ENCODE assay signal across 12 cellular contexts in the genomic region with DNA sequence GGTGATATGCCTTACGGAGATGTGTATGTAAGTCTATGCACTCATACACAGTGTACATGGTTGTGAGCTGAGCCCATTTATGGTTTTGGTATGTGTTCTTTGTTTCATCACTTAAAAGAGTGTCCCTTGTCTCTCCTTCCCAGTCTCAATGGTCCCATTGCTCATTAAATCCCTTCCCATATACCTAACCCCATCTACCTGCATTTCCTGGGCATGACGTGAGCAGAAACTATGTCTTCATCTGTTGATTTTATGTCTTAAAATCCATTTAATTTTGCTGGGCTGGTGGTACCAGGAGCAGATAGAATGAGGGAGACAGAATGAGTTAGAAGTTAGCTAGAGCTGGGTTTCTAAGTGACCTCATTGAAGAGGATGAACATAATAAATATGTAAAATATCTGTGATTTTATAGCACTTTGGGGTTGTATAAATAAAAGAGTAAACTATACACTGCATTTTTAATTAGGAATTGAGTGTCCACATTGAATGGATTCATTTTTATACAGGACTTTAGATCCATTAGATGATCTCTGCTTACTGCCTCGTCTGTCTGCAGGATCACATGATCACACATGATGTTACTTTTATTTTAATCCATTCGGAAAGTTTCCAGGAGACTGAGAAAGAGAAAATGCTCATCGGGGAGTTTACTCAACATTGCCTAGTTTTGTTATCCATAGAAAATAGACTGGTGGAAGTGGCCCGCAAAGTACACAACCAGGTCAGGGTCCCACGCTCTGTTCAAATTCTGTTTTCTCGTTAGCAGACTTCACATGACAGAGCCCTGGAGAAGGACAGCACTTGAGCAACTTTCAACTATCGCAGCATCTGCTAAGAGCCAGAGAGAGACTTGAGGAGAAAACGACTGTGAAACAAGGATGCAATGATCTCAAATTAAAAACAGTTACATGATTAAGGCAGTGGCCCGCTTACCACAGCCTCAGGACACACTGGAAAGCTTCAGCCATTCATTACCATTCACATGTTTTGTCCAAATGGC. TPM values are rescaled to one million over a fixed set of nuclear protein-coding genes. Genes with fewer than 3 reads are reported as not detected.
DNase-seq lines count a peak whose midpoint lies in the region; ATAC-seq, FAIRE-seq and TF ChIP-seq lines count a peak whose summit lies in the region.
"Had no signal": no experiment of that assay in that cellular context is flagged by ENCODE, and none has a peak within 500 bp of the region (broad histone marks: within the 10 kb centered on the region; RNA-seq: fewer than 3 reads in every experiment).

No MANE protein-coding gene starts in this region.

- no peaks in the 10 kb centered on the region for H3K79me1 ChIP-seq in IMR-90 (ENCODE audit: low read depth in 1 of 2, low read length in 2 of 2)

- H3K9me1 ChIP-seq in IMR-90 (ENCODE audit: insufficient read depth, low read length) = no peaks in the 10 kb centered on the region

- H3K9me3 ChIP-seq in IMR-90 (ENCODE audit: control insufficient read depth, insufficient read depth, low read length) (peaks cover 5% of the 10 kb centered on the region), thoracic aorta (no peaks in the 10 kb centered on the region)
- no peaks in the 10 kb centered on the region for H3K9me3 ChIP-seq in CD4-positive, alpha-beta T cell (ENCODE audit: control insufficient read depth, low read length)
- H3K9me3 ChIP-seq: MG63 had no signal

- H2AK9ac ChIP-seq in IMR-90 (replicated peaks; ENCODE audit: low read depth, low read length, poor library complexity) = no peak overlapping the region

- peak overlapping the region; percentile 96 for H2BK120ac ChIP-seq in IMR-90 (ENCODE audit: low read depth, low read length)

- H3K56ac ChIP-seq in IMR-90 (ENCODE audit: extremely low read depth, insufficient read depth, low read length) = peak overlapping the region; percentile 51; the same call in 1 of the 2 replicates

- BruUV-seq in IMR-90 (replicated peaks; lab: Mats Ljungman, UMichigan) = no TSS peak

- peaks cover 11% of the 10 kb centered on the region for H3K27me3 Mint-ChIP-seq in CD4-positive, alpha-beta T cell

- FAIRE-seq in endometrium (lab: Jason Lieb, UNC) = peak; percentile 48

- TF ChIP-seq RAD21 in IMR-90 (IDR thresholded peaks at IDR 0.05; ENCODE audit: low read length) = no peak

- H3K36me3 ChIP-seq in IMR-90 (ENCODE audit: control insufficient read depth, insufficient read depth, low read length) = no peaks in the 10 kb centered on the region
- H3K36me3 ChIP-seq in thoracic aorta = no peaks in the 10 kb centered on the region
- H3K36me3 ChIP-seq: MG63 had no signal

- H3K9ac ChIP-seq in IMR-90 (ENCODE audit: low read depth, low read length) = peak overlapping the region; percentile 77

- H4K91ac ChIP-seq in IMR-90 (ENCODE audit: insufficient read depth, low read depth, low read length) = peak overlapping the region; percentile 90

- peak overlapping the region; percentile 96 for H3K14ac ChIP-seq in IMR-90 (replicated peaks; ENCODE audit: low read depth, low read length)

- H3K27me3 ChIP-seq in IMR-90 (ENCODE audit: control insufficient read depth, insufficient read depth, low read length) = no peaks in the 10 kb centered on the region
- H3K27me3 ChIP-seq in thoracic aorta (replicated peaks; ENCODE audit: insufficient read depth) = no peaks in the 10 kb centered on the region
- H3K27me3 ChIP-seq in CD4-positive, alpha-beta T cell (ENCODE audit: control insufficient read depth, insufficient read depth, low read length) = no peaks in the 10 kb centered on the region
- H3K27me3 ChIP-seq: MG63 had no signal

- H3K27ac Mint-ChIP-seq in CD4-positive, alpha-beta T cell = no peak overlapping the region

- H4K5ac ChIP-seq in IMR-90 (ENCODE audit: low read depth, low read length) = peak overlapping the region; percentile 88

- POLR2A ChIA-PET in IMR-90 (lab: Charles Lee; ENCODE audit: unreplicated experiment) = interaction anchor here (0.6 to 0.7 kb wide), 3 partner anchors 14 to 1265 kb away, joined by 3 to 9 read pairs (median 5); no protein-coding TSS in a partner anchor
- POLR2A ChIA-PET in CD4-positive, alpha-beta T cell (lab: Charles Lee) = no interaction called here

- peak overlapping the region; percentile 96 for H3K18ac ChIP-seq in IMR-90 (ENCODE audit: low read depth, low read length)

- H3K23ac ChIP-seq in IMR-90 (ENCODE audit: low read depth, low read length) = peak overlapping the region; percentile 54; the same call in 1 of the 2 replicates

- H3K4me1 ChIP-seq in IMR-90 (ENCODE audit: control insufficient read depth, insufficient read depth, low read length) (peaks cover 16% of the 10 kb centered on the region), thoracic aorta (ENCODE audit: control insufficient read depth in 1 of 2, low read depth in 2 of 2) (peaks cover 6 to 59% of the 10 kb centered on the region in 2 donors)

- H2BK20ac ChIP-seq in IMR-90 (ENCODE audit: low read depth, low read length) = peak overlapping the region; percentile 96

- peak overlapping the region; percentile 38 for H3K4me2 ChIP-seq in IMR-90 (ENCODE audit: low read depth, low read length)

- intact Hi-C loops in IMR-90 (cut with micrococcal nuclease) = no loop called here
- intact Hi-C loops in CD4-positive, alpha-beta T cell (cut with DNase I, micrococcal nuclease) = no loop called here

- H2BK5ac ChIP-seq in IMR-90 (ENCODE audit: low read depth, low read length, poor library complexity, severe bottlenecking) = peak overlapping the region; percentile 84

- no peaks in the 10 kb centered on the region for H3K36me3 Mint-ChIP-seq in CD4-positive, alpha-beta T cell (ENCODE audit: low read depth)

- no peak overlapping the region for H2AFZ ChIP-seq in IMR-90 (replicated peaks; ENCODE audit: low read length, poor library complexity)

- no peak overlapping the region for H3K4me3 ChIP-seq in IMR-90 (ENCODE audit: insufficient read depth, low read depth, low read length)
- peak overlapping the region; percentile 6 for H3K4me3 ChIP-seq in thoracic aorta
- H3K4me3 ChIP-seq: MG63 had no signal

- H3K9me3 Mint-ChIP-seq in CD4-positive, alpha-beta T cell = no peaks in the 10 kb centered on the region

- CTCF ChIA-PET in IMR-90 (lab: Yijun Ruan, JAX) = interaction anchor here (0.7 kb wide), 1 partner anchor 15 kb away, joined by 3 read pairs; no protein-coding TSS in a partner anchor
- CTCF ChIA-PET in CD4-positive, alpha-beta T cell (lab: Charles Lee) = no interaction called here

- TF ChIP-seq CTCF in IMR-90 (conservative IDR thresholded peaks at IDR 0.05; ENCODE audit: low read depth, low read length) = no peak
- no peak for TF ChIP-seq CTCF in thoracic aorta (IDR thresholded peaks at IDR 0.05)
- TF ChIP-seq CTCF in CD4-positive, alpha-beta T cell (IDR thresholded peaks at IDR 0.05) = no peak

- ATAC-seq in IMR-90 (ENCODE audit: low read depth) (peak; percentile 28; the same call in 1 of the 2 replicates), thoracic aorta (ENCODE audit: insufficient number of reproducible peaks, low FRiP score, low read depth) (peak; percentile 50), HG02763 (IDR thresholded peaks at IDR 0.05; ENCODE audit: unreplicated experiment) (no peak), HG03520 (IDR thresholded peaks at IDR 0.05; ENCODE audit: unreplicated experiment) (no peak)
- no peak for ATAC-seq in CD4-positive, alpha-beta T cell (ENCODE audit: poor library complexity)

- no peaks in the 10 kb centered on the region for H4K20me1 ChIP-seq in IMR-90 (ENCODE audit: insufficient read depth, low read length)

- no peak overlapping the region for H3K4me3 Mint-ChIP-seq in CD4-positive, alpha-beta T cell

- H2AK5ac ChIP-seq in IMR-90 (ENCODE audit: low read depth, low read length) = peak overlapping the region; percentile 88

- dilution Hi-C loops in IMR-90 (cut with HindIII; ENCODE audit: low sequenced_read_pairs, unreplicated experiment) = no loop called here

- peak overlapping the region; percentile 93 for H3K4ac ChIP-seq in IMR-90 (ENCODE audit: low read depth, low read length)

- peak overlapping the region; percentile 98 for H2BK15ac ChIP-seq in IMR-90 (ENCODE audit: low read depth, low read length)

- in situ Hi-C loops in IMR-90 (cut with MboI; ENCODE audit: low sequenced_read_pairs) = no loop called here

- DNase-seq in IMR-90 (peak; percentile 42), mucosa of gallbladder (ENCODE audit: low spot score) (peak; percentile 37), thoracic aorta (ENCODE audit: low spot score) (no peak), AML-193 (lab: John Stamatoyannopoulos, UW) (no peak)
- no peak for DNase-seq in CD4-positive, alpha-beta T cell
- DNase-seq: activated CD8-positive, alpha-beta memory T cell treated with anti-CD3 and anti-CD28 coated beads, Interleukin-2, amount 50 U/mL, for 48 hours; central memory CD4-positive, alpha-beta T cell; MG63; T1000 had no signal

- H3K4me1 Mint-ChIP-seq in CD4-positive, alpha-beta T cell (ENCODE audit: low read depth) = no peaks in the 10 kb centered on the region

- no peak for TF ChIP-seq POLR2A in IMR-90 (IDR thresholded peaks at IDR 0.05; ENCODE audit: low read depth, low read length)

- H4K8ac ChIP-seq in IMR-90 (ENCODE audit: low read depth in 2 of 2, low read length in 2 of 2) = peak overlapping the region; percentile 90 to 97

- no CpG with 5 or more reads among the region's 11 CpGs for WGBS in IMR-90 (ENCODE audit: extremely low coverage in 2 of 2, insufficient read length in 1 of 2), 2 experiments

- H3K27ac ChIP-seq in IMR-90 (ENCODE audit: insufficient read depth, low read length) = peak overlapping the region; percentile 99
- H3K27ac ChIP-seq in thoracic aorta = peak overlapping the region; percentile 61 to 65
- no peak overlapping the region for H3K27ac ChIP-seq in CD4-positive, alpha-beta T cell (ENCODE audit: low read depth, low read length)

TF ChIP-seq in IMR-90, 13 proteins besides CTCF, POLR2A, EP300 and RAD21 (continues in another document):
- TF ChIP-seq FOS (IDR thresholded peaks at IDR 0.05; ENCODE audit: low read depth, low read length) (no peak), NFE2L2 (IDR thresholded peaks at IDR 0.05; ENCODE audit: low read depth, low read length) (no peak), RFX5 (IDR thresholded peaks at IDR 0.05; ENCODE audit: low read depth, low read length) (no peak)
- TF ChIP-seq, protein P1, sequence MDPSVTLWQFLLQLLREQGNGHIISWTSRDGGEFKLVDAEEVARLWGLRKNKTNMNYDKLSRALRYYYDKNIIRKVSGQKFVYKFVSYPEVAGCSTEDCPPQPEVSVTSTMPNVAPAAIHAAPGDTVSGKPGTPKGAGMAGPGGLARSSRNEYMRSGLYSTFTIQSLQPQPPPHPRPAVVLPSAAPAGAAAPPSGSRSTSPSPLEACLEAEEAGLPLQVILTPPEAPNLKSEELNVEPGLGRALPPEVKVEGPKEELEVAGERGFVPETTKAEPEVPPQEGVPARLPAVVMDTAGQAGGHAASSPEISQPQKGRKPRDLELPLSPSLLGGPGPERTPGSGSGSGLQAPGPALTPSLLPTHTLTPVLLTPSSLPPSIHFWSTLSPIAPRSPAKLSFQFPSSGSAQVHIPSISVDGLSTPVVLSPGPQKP (IDR thresholded peaks at IDR 0.05; ENCODE audit: borderline replicate concordance, low read depth, low read length) = no peak

RNA-seq across cellular contexts. Expression of gene ADAMTS1, which starts 44.5 kb away (rescaled TPM):
- total RNA-seq in IMR-90 (2012; rRNA removed) (106 and 116 TPM in 2 replicates), mucosa of gallbladder (74.7 TPM), thoracic aorta (100 to 1,000 TPM; 310 to 357 TPM)
- 317 and 336 TPM in 2 replicates for polyA plus RNA-seq in IMR-90 (2012; rRNA removed)
- 78.5 and 82.1 TPM in 2 replicates for polyA plus RNA-seq in IMR-90 (2012; cell fraction: cytosol; rRNA removed)
- polyA plus RNA-seq in IMR-90 (2012; cell fraction: nucleus; rRNA removed; ENCODE audit: low replicate concordance) = 226 and 359 TPM in 2 replicates
- total RNA-seq in CD4-positive, alpha-beta T cell = under 1 TPM; 0.08 to 0.25 TPM

Comparison
In these comparisons a context has a peak if more than half of its experiments do, and no peak if none do; other contexts are left out.
1. ATAC-seq: peak in IMR-90 (single experiment) and thoracic aorta (single experiment); none in HG02763 (single experiment), CD4-positive, alpha-beta T cell (single experiment) and HG03520 (single experiment).
2. DNase-seq: peak in IMR-90 (single experiment) and mucosa of gallbladder (single experiment); none in thoracic aorta (single experiment), AML-193 (0 of 2) and CD4-positive, alpha-beta T cell (0 of 10).
3. RNA of gene ADAMTS1, which starts 44.5 kb away (total RNA-seq): 310 to 357 TPM in thoracic aorta, 106 to 116 TPM in IMR-90 and 74.7 TPM in mucosa of gallbladder (single experiment); 0.08 to 0.25 TPM in CD4-positive, alpha-beta T cell; every median in the first group is over 10 times any median in the second.